1 cellular context compared by ENCODE assay signal in the genomic region with DNA sequence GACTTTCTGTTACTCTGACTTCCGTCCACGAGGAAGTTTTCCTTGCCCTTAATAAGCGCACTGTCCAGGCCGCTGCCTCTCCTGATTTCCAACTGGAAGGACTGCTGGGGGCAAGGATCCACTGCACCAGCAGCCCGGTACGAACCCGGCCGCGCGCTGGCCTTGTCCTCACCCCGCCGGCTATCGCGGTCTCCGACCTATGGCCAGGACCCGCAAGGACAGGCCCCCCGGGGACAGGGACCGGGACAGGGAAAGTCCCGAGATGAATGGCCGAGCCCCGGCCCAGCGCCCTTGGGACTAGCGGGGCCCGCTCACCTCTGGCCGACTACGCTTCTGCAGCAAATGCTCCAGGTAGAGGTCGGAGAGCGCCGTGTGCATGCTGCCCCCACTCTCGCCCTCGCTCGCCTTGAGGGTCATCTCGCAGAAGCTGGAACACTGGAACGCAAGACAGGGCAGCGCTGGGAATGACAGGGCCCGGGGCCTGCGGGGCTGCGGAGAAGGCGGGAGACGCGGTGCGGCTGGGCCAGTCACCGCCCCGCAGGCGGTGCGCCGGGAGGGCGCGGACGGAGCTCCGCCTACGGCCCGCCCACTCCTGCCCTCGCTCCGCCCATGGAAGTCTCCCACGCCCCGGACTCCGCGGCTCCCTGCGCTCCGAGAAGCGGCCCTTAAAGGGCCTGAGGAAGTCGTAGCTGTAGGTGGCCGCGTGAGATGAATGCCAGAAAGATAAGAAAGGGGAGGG.
A peak's percentile ranks its signal among the peaks of the same experiment; 100 is the strongest.
TF ChIP-seq lines count a peak whose summit lies in the region.

A gene (minus strand): TSS at position 529 of the 739 bp plus-strand sequence. CDS start 112 bp downstream, at position 417.

TF ChIP-seq in HepG2, 621 proteins besides CTCF, POLR2A, EP300 and RAD21 (continued from another document and continues in another):
- TF ChIP-seq, protein P1, sequence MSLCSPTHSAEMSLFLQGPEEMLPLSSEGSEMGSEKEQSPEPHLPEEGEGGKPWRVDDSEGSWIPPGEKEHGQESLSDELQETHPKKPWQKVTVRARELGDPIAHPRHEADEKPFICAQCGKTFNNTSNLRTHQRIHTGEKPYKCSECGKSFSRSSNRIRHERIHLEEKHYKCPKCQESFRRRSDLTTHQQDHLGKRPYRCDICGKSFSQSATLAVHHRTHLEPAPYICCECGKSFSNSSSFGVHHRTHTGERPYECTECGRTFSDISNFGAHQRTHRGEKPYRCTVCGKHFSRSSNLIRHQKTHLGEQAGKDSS (CRISPR knock-in tag; IDR thresholded peaks at IDR 0.05; ENCODE audit: borderline replicate concordance, low read depth), result no peak
- TF ChIP-seq CBX5 (CRISPR knock-in tag; IDR thresholded peaks at IDR 0.05; ENCODE audit: borderline replicate concordance) (no peak), AGO2 (optimal IDR thresholded peaks at IDR 0.05; ENCODE audit: low read depth, low read length) (no peak), SATB2 (CRISPR knock-in tag; IDR thresholded peaks at IDR 0.05) (no peak), MZF1 (CRISPR knock-in tag; IDR thresholded peaks at IDR 0.05; ENCODE audit: borderline replicate concordance) (no peak), ZSCAN29 (CRISPR knock-in tag; conservative IDR thresholded peaks at IDR 0.05) (no peak), MEIS2 (CRISPR knock-in tag; IDR thresholded peaks at IDR 0.05) (no peak), NFYB (CRISPR knock-in tag; IDR thresholded peaks at IDR 0.05) (0 out of 2 replicates have a peak, but pooled peaks have one; percentile 38), RBAK (CRISPR knock-in tag; IDR thresholded peaks at IDR 0.05) (no peak), CENPX (CRISPR knock-in tag; IDR thresholded peaks at IDR 0.05) (no peak), NRL (CRISPR knock-in tag; IDR thresholded peaks at IDR 0.05; ENCODE audit: borderline replicate concordance) (0 out of 2 replicates have a peak, but pooled peaks have one; percentile 35), ZNF260 (CRISPR knock-in tag; IDR thresholded peaks at IDR 0.05; ENCODE audit: borderline replicate concordance, low read depth) (no peak), SMAD9 (CRISPR knock-in tag; IDR thresholded peaks at IDR 0.05) (no peak), HNF4A (CRISPR knock-in tag; IDR thresholded peaks at IDR 0.05) (no peak; the same call in 1 of the 2 replicates), CHCHD3 (CRISPR knock-in tag; IDR thresholded peaks at IDR 0.05) (no peak), ZNF652 (CRISPR knock-in tag; IDR thresholded peaks at IDR 0.05; ENCODE audit: borderline replicate concordance, low read depth) (no peak), HNRNPLL (IDR thresholded peaks at IDR 0.05; ENCODE audit: low read depth, low read length, poor library complexity, severe bottlenecking) (peak; percentile 90), GABPB1 (CRISPR knock-in tag; IDR thresholded peaks at IDR 0.05) (peak; percentile 52; the same call in 1 of the 2 replicates), ZFP62 (CRISPR knock-in tag; IDR thresholded peaks at IDR 0.05) (no peak), YEATS4 (CRISPR knock-in tag; IDR thresholded peaks at IDR 0.05; ENCODE audit: borderline replicate concordance) (no peak), ZFP36 (IDR thresholded peaks at IDR 0.05; ENCODE audit: borderline replicate concordance, low read depth, low read length, partially characterized antibody) (no peak), NR2F1 (CRISPR knock-in tag; IDR thresholded peaks at IDR 0.05) (no peak), TOE1 (CRISPR knock-in tag; IDR thresholded peaks at IDR 0.05) (no peak), ZNF33B (CRISPR knock-in tag; IDR thresholded peaks at IDR 0.05) (0 out of 2 replicates have a peak, but pooled peaks have one; percentile 82), GTF3A (CRISPR knock-in tag; conservative IDR thresholded peaks at IDR 0.05) (no peak), CENPT (CRISPR knock-in tag; IDR thresholded peaks at IDR 0.05; ENCODE audit: low read depth) (no peak), ZNF501 (CRISPR knock-in tag; IDR thresholded peaks at IDR 0.05) (peak; percentile 70; the same call in 1 of the 2 replicates), NR2F6 (IDR thresholded peaks at IDR 0.05) (no peak), NR2F6 (CRISPR knock-in tag; IDR thresholded peaks at IDR 0.05) (no peak), MAF1 (CRISPR knock-in tag; IDR thresholded peaks at IDR 0.05; ENCODE audit: borderline replicate concordance) (no peak), HMGA1 (CRISPR knock-in tag; conservative IDR thresholded peaks at IDR 0.05) (no peak), NR2C2 (CRISPR knock-in tag; IDR thresholded peaks at IDR 0.05; ENCODE audit: borderline replicate concordance) (no peak), SUZ12 (IDR thresholded peaks at IDR 0.05; ENCODE audit: low read depth, low read length) (no peak), ISL2 (CRISPR knock-in tag; IDR thresholded peaks at IDR 0.05) (no peak; the same call in 1 of the 2 replicates), ZNF556 (CRISPR knock-in tag; IDR thresholded peaks at IDR 0.05; ENCODE audit: borderline replicate concordance) (peak; percentile 46; the same call in 1 of the 2 replicates), PAF1 (CRISPR knock-in tag; IDR thresholded peaks at IDR 0.05) (no peak), HDAC1 (CRISPR knock-in tag; IDR thresholded peaks at IDR 0.05) (peak; percentile 65), RFX3 (CRISPR knock-in tag; IDR thresholded peaks at IDR 0.05) (no peak), KMT2A (CRISPR knock-in tag; IDR thresholded peaks at IDR 0.05) (no peak), RFXAP (CRISPR knock-in tag; IDR thresholded peaks at IDR 0.05; ENCODE audit: borderline replicate concordance) (0 out of 2 replicates have a peak, but pooled peaks have one; percentile 25), AHR (CRISPR knock-in tag; IDR thresholded peaks at IDR 0.05) (no peak), ZNF550 (CRISPR knock-in tag; IDR thresholded peaks at IDR 0.05; ENCODE audit: borderline replicate concordance) (no peak), KLF12 (CRISPR knock-in tag; IDR thresholded peaks at IDR 0.05; ENCODE audit: borderline replicate concordance) (no peak), RBM39 (IDR thresholded peaks at IDR 0.05; ENCODE audit: low read depth, low read length, poor library complexity, severe bottlenecking) (no peak), ZNF337 (CRISPR knock-in tag; IDR thresholded peaks at IDR 0.05; ENCODE audit: borderline replicate concordance, low read depth) (no peak), GFI1 (CRISPR knock-in tag; IDR thresholded peaks at IDR 0.05; ENCODE audit: borderline replicate concordance) (no peak), ZMAT3 (CRISPR knock-in tag; conservative IDR thresholded peaks at IDR 0.05) (no peak), ZNF792 (CRISPR knock-in tag; IDR thresholded peaks at IDR 0.05) (no peak)
- TF ChIP-seq, protein P2, sequence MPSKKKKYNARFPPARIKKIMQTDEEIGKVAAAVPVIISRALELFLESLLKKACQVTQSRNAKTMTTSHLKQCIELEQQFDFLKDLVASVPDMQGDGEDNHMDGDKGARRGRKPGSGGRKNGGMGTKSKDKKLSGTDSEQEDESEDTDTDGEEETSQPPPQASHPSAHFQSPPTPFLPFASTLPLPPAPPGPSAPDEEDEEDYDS (CRISPR knock-in tag; IDR thresholded peaks at IDR 0.05), result no peak
- TF ChIP-seq, protein P3, sequence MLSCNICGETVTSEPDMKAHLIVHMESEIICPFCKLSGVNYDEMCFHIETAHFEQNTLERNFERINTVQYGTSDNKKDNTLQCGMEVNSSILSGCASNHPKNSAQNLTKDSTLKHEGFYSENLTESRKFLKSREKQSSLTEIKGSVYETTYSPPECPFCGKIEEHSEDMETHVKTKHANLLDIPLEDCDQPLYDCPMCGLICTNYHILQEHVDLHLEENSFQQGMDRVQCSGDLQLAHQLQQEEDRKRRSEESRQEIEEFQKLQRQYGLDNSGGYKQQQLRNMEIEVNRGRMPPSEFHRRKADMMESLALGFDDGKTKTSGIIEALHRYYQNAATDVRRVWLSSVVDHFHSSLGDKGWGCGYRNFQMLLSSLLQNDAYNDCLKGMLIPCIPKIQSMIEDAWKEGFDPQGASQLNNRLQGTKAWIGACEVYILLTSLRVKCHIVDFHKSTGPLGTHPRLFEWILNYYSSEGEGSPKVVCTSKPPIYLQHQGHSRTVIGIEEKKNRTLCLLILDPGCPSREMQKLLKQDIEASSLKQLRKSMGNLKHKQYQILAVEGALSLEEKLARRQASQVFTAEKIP (CRISPR knock-in tag; IDR thresholded peaks at IDR 0.05; ENCODE audit: borderline replicate concordance), result no peak
- TF ChIP-seq, protein P4, sequence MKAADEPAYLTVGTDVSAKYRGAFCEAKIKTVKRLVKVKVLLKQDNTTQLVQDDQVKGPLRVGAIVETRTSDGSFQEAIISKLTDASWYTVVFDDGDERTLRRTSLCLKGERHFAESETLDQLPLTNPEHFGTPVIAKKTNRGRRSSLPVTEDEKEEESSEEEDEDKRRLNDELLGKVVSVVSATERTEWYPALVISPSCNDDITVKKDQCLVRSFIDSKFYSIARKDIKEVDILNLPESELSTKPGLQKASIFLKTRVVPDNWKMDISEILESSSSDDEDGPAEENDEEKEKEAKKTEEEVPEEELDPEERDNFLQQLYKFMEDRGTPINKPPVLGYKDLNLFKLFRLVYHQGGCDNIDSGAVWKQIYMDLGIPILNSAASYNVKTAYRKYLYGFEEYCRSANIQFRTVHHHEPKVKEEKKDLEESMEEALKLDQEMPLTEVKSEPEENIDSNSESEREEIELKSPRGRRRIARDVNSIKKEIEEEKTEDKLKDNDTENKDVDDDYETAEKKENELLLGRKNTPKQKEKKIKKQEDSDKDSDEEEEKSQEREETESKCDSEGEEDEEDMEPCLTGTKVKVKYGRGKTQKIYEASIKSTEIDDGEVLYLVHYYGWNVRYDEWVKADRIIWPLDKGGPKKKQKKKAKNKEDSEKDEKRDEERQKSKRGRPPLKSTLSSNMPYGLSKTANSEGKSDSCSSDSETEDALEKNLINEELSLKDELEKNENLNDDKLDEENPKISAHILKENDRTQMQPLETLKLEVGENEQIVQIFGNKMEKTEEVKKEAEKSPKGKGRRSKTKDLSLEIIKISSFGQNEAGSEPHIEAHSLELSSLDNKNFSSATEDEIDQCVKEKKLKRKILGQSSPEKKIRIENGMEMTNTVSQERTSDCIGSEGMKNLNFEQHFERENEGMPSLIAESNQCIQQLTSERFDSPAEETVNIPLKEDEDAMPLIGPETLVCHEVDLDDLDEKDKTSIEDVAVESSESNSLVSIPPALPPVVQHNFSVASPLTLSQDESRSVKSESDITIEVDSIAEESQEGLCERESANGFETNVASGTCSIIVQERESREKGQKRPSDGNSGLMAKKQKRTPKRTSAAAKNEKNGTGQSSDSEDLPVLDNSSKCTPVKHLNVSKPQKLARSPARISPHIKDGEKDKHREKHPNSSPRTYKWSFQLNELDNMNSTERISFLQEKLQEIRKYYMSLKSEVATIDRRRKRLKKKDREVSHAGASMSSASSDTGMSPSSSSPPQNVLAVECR (CRISPR knock-in tag; IDR thresholded peaks at IDR 0.05; ENCODE audit: borderline replicate concordance), result peak; percentile 49; the same call in 1 of the 2 replicates
- TF ChIP-seq, protein P5, sequence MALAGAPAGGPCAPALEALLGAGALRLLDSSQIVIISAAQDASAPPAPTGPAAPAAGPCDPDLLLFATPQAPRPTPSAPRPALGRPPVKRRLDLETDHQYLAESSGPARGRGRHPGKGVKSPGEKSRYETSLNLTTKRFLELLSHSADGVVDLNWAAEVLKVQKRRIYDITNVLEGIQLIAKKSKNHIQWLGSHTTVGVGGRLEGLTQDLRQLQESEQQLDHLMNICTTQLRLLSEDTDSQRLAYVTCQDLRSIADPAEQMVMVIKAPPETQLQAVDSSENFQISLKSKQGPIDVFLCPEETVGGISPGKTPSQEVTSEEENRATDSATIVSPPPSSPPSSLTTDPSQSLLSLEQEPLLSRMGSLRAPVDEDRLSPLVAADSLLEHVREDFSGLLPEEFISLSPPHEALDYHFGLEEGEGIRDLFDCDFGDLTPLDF (CRISPR knock-in tag; IDR thresholded peaks at IDR 0.05), result no peak
- TF ChIP-seq, protein P6, sequence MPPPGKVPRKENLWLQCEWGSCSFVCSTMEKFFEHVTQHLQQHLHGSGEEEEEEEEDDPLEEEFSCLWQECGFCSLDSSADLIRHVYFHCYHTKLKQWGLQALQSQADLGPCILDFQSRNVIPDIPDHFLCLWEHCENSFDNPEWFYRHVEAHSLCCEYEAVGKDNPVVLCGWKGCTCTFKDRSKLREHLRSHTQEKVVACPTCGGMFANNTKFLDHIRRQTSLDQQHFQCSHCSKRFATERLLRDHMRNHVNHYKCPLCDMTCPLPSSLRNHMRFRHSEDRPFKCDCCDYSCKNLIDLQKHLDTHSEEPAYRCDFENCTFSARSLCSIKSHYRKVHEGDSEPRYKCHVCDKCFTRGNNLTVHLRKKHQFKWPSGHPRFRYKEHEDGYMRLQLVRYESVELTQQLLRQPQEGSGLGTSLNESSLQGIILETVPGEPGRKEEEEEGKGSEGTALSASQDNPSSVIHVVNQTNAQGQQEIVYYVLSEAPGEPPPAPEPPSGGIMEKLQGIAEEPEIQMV (CRISPR knock-in tag; IDR thresholded peaks at IDR 0.05; ENCODE audit: low read depth), result no peak
